Comparison of ENCODE assay signal across 8 cellular contexts in the genomic region with DNA sequence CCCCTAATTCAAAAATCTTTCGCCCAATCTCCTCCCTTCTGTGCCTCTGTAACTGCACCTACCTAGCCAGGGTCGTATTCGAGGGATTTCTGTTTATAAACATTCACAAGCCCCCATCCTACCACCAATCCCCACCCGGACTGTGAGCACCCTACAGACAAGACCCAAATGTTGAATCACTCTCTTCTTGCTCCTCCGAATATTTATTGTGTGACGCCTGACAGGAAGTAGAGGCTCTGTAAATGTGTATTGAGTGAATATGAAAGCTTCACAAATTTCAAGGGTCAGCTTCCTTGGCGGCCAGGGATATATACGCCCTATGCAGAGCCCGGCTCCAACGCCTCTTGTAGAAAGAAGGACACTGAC.
DNase-seq lines count a peak whose midpoint lies in the region; ATAC-seq and TF ChIP-seq lines count a peak whose summit lies in the region.

No MANE protein-coding gene starts in this region.

- H3K9ac ChIP-seq in subcutaneous abdominal adipose tissue (ENCODE audit: low read length in 5 of 5) = peak overlapping the region in 4 of 5 donors; percentile 48 to 68 (median 48)

- H3K4me3 ChIP-seq in AG04449 (ENCODE audit: low read depth, low read length) (peak overlapping the region; percentile 60), WI38 (ENCODE audit: low read depth, low read length) (peak overlapping the region; percentile 77), iPS-11a (ENCODE audit: low read depth, low read length) (peak overlapping the region; percentile 18), subcutaneous abdominal adipose tissue (ENCODE audit: low read depth in 1 of 5, low read length in 5 of 5) (peak overlapping the region; percentile 86 to 95 (median 90))

- DNase-seq in AG04449 (ENCODE audit: low read depth, low spot score) (no peak), islet precursor cell (no peak), SKM-1 (lab: John Stamatoyannopoulos, UW; ENCODE audit: unreplicated experiment) (no peak)
- no peak for DNase-seq in stimulated activated CD4-positive, alpha-beta T cell treated with anti-CD3 and anti-CD28 coated beads, Interleukin-12 subunit alpha, Interleukin-12 subunit beta, amount 100 ng/mL, for 4 hours

- no peaks in the 10 kb centered on the region for H3K36me3 ChIP-seq in subcutaneous abdominal adipose tissue (ENCODE audit: control insufficient read depth in 5 of 5, insufficient read depth in 5 of 5, low read length in 5 of 5)

- H3K27ac ChIP-seq in subcutaneous abdominal adipose tissue (ENCODE audit: low read depth, low read length) = peak overlapping the region; percentile 74

- CTCF ChIA-PET in AG04449 (lab: Yijun Ruan, JAX) = interaction anchor here (0.8 to 1.5 kb wide), 6 partner anchors 9 to 331 kb away, joined by 3 to 4 read pairs (median 3); no protein-coding TSS in a partner anchor

- peak; percentile 4 for ATAC-seq in GM21528 (IDR thresholded peaks at IDR 0.05; ENCODE audit: low FRiP score, unreplicated experiment)

- no peaks in the 10 kb centered on the region for H3K27me3 ChIP-seq in subcutaneous abdominal adipose tissue (ENCODE audit: control insufficient read depth in 5 of 5, insufficient read depth in 4 of 5, low read length in 5 of 5)

- TF ChIP-seq CTCF in AG04449 (IDR thresholded peaks at IDR 0.05; ENCODE audit: insufficient read depth, low read length, missing control alignments) = no peak
- TF ChIP-seq CTCF in WI38 (IDR thresholded peaks at IDR 0.05; ENCODE audit: low read depth, low read length) = no peak

- no peaks in the 10 kb centered on the region for H3K9me3 ChIP-seq in subcutaneous abdominal adipose tissue (ENCODE audit: control insufficient read depth in 5 of 5, low read length in 5 of 5)

- H3K4me1 ChIP-seq in subcutaneous abdominal adipose tissue (ENCODE audit: control insufficient read depth in 5 of 5, insufficient read depth in 5 of 5, low read length in 5 of 5) = peaks cover 4 to 26% (median 23%) of the 10 kb centered on the region in 5 donors

- POLR2A ChIA-PET in AG04449 (lab: Yijun Ruan, JAX) = no interaction called here

Comparison
In these comparisons a context has a peak if more than half of its experiments do, and no peak if none do; other contexts are left out.
1. H3K4me3 ChIP-seq: peak in every context shown above with its lines; median percentile 90 in subcutaneous abdominal adipose tissue; 77 in WI38; 60 in AG04449; 18 in iPS-11a.